Comparison of ENCODE assay signal across 39 cellular contexts in the genomic region with DNA sequence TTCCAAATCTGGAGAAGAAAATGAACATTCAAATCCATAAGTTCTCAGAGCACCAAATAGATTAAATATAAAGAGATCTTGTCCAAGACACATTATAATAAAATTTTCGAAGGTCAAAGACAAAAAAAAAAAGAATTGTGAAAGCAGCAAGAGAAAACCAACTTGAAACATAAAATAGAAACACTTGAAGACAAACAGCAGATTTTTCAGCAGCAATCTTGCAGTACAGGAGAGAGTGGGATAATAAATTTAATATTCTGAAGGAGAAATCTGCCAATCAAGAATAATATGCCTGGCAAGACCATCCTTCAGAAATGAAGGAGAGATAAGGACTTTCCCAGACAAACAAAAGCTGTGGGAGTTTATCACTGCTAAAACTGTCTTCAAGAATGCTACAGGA.
"Had no signal": no experiment of that assay in that cellular context is flagged by ENCODE, and none has a peak within 500 bp of the region (broad histone marks: within the 10 kb centered on the region; RNA-seq: fewer than 3 reads in every experiment).

No MANE protein-coding gene starts in this region.

- H3K9me3 ChIP-seq: adrenal gland had no signal

- H3K4me3 Mint-ChIP-seq: activated CD4-positive, alpha-beta memory T cell treated with anti-CD3 and anti-CD28 coated beads for 36 hours; activated CD4-positive, alpha-beta T cell treated with anti-CD3 and anti-CD28 coated beads, Interleukin-2, amount 10 ng/mL, durations not matched to agents 24 days and 14 days; activated CD8-positive, alpha-beta T cell treated with anti-CD3 and anti-CD28 coated beads for 36 hours; activated naive CD4-positive, alpha-beta T cell treated with anti-CD3 and anti-CD28 coated beads for 36 hours; activated naive CD8-positive, alpha-beta T cell treated with anti-CD3 and anti-CD28 coated beads for 36 hours; activated T-cell treated with anti-CD3 and anti-CD28 coated beads, Interleukin-2, amount 50 U/mL, for 4 hours; activated T-cell treated with anti-CD3 and anti-CD28 coated beads, Interleukin-2, amount 50 U/mL, for 72 hours; activated T-helper 1 cell treated with anti-CD3 and anti-CD28 coated beads, Interleukin-12 subunit alpha, Interleukin-12 subunit beta, Interleukin-2, Interleukin-4 antibody, amounts not matched to agents 30 ng/mL and 10 ng/mL and 1 ng/mL, durations not matched to agents 14 hours and 24 hours and 36 hours; activated T-helper 17 cell treated with anti-CD3 and anti-CD28 coated beads, Interleukin-2, amount 50 U/mL, for 72 hours; brain; central memory CD8-positive, alpha-beta T cell; T-helper 1 cell treated with Interleukin-12 subunit alpha and Interleukin-12 subunit beta and Interleukin-4 antibody, amounts not matched to agents 30 μg/mL and 1 μg/mL, for 36 hours; T-helper 2 cell treated with Interferon-gamma antibody and Interleukin-4, amounts not matched to agents 5 μg/mL and 100 μg/mL, for 36 hours had no signal

- H3K4me1 Mint-ChIP-seq: activated CD4-positive, alpha-beta T cell treated with anti-CD3 and anti-CD28 coated beads, Interleukin-2, amount 10 ng/mL, durations not matched to agents 24 days and 14 days; activated naive CD8-positive, alpha-beta T cell treated with anti-CD3 and anti-CD28 coated beads for 36 hours; activated T-helper 17 cell treated with anti-CD3 and anti-CD28 coated beads, Interleukin-2, amount 50 U/mL, for 72 hours; brain; central memory CD8-positive, alpha-beta T cell had no signal

- H3K36me3 ChIP-seq: adrenal gland, ascending aorta, cardiac muscle cell had no signal

- DNase-seq: activated CD4-positive, alpha-beta memory T cell treated with anti-CD3 and anti-CD28 coated beads for 36 hours; activated CD4-positive, alpha-beta T cell treated with anti-CD3 and anti-CD28 coated beads for 1 hour; activated CD4-positive, alpha-beta T cell treated with anti-CD3 and anti-CD28 coated beads for 4 hours; activated CD4-positive, alpha-beta T cell treated with anti-CD3 and anti-CD28 coated beads, Interleukin-2, amount 10 ng/mL, durations not matched to agents 24 days and 14 days; activated CD4-positive, alpha-beta T cell treated with anti-CD3 and anti-CD28 coated beads, Interleukin-2, amount 50 U/mL, for 1 hour; activated CD4-positive, alpha-beta T cell treated with anti-CD3 and anti-CD28 coated beads, Interleukin-2, amount 50 U/mL, for 4 hours; activated CD4-positive, CD25-positive, alpha-beta regulatory T cell; activated CD8-positive, alpha-beta memory T cell treated with anti-CD3 and anti-CD28 coated beads, Interleukin-2, amount 50 U/mL, for 4 hours; activated CD8-positive, alpha-beta T cell treated with anti-CD3 and anti-CD28 coated beads for 36 hours; activated effector memory CD4-positive, alpha-beta T cell treated with anti-CD3 and anti-CD28 coated beads, Interleukin-2, amount 50 U/mL, for 16 hours; activated gamma-delta T cell treated with Interleukin-2 at 50 U/mL for 16 hours; activated naive CD4-positive, alpha-beta T cell; activated naive CD4-positive, alpha-beta T cell treated with anti-CD3 and anti-CD28 coated beads for 36 hours; activated naive CD4-positive, alpha-beta T cell treated with anti-CD3 and anti-CD28 coated beads, Interleukin-2, amount 50 U/mL, for 16 hours; activated naive CD8-positive, alpha-beta T cell treated with anti-CD3 and anti-CD28 coated beads for 36 hours; activated T-cell treated with anti-CD3 and anti-CD28 coated beads for 4 hours; activated T-cell treated with anti-CD3 and anti-CD28 coated beads, Interleukin-2, amount 50 U/mL, for 1 hour; activated T-cell treated with anti-CD3 and anti-CD28 coated beads, Interleukin-2, amount 50 U/mL, for 4 hours; activated T-cell treated with anti-CD3 and anti-CD28 coated beads, Interleukin-2, amount 50 U/mL, for 72 hours; adrenal gland; amygdala; anterior cingulate cortex; caudate nucleus; cerebellar nuclear complex; T-helper 1 cell; T-helper 2 cell; T-helper 9 cell had no signal

- H3K27ac ChIP-seq: adrenal gland, ascending aorta, cardiac muscle cell, VCaP had no signal

- FAIRE-seq: bronchial epithelial cell, TTC549 had no signal

- H3K27me3 ChIP-seq: adrenal gland, ascending aorta, cardiac muscle cell had no signal

- H3K36me3 Mint-ChIP-seq: activated CD4-positive, alpha-beta memory T cell treated with anti-CD3 and anti-CD28 coated beads for 36 hours; activated naive CD8-positive, alpha-beta T cell treated with anti-CD3 and anti-CD28 coated beads for 36 hours; brain had no signal

- H3K9me3 Mint-ChIP-seq: activated CD4-positive, alpha-beta T cell treated with anti-CD3 and anti-CD28 coated beads, Interleukin-2, amount 10 ng/mL, durations not matched to agents 24 days and 14 days had no signal

- H3K4me1 ChIP-seq: adrenal gland, ascending aorta had no signal

- H3K4me3 ChIP-seq: adrenal gland, ascending aorta, cardiac muscle cell had no signal

- H3K27me3 Mint-ChIP-seq: activated CD4-positive, alpha-beta memory T cell treated with anti-CD3 and anti-CD28 coated beads for 36 hours; activated CD4-positive, alpha-beta T cell treated with anti-CD3 and anti-CD28 coated beads, Interleukin-2, amount 10 ng/mL, durations not matched to agents 24 days and 14 days; activated CD8-positive, alpha-beta T cell treated with anti-CD3 and anti-CD28 coated beads for 36 hours; central memory CD8-positive, alpha-beta T cell had no signal

- H3K27ac Mint-ChIP-seq: activated CD4-positive, alpha-beta memory T cell treated with anti-CD3 and anti-CD28 coated beads for 36 hours; activated CD4-positive, alpha-beta T cell treated with anti-CD3 and anti-CD28 coated beads, Interleukin-2, amount 10 ng/mL, durations not matched to agents 24 days and 14 days; activated CD8-positive, alpha-beta T cell treated with anti-CD3 and anti-CD28 coated beads for 36 hours; activated naive CD4-positive, alpha-beta T cell treated with anti-CD3 and anti-CD28 coated beads for 36 hours; activated naive CD4-positive, alpha-beta T cell treated with anti-CD3 and anti-CD28 coated beads, Interleukin-2, amount 50 U/mL, for 72 hours; activated naive CD8-positive, alpha-beta T cell treated with anti-CD3 and anti-CD28 coated beads for 36 hours; activated T-cell treated with anti-CD3 and anti-CD28 coated beads, Interleukin-2, amount 50 U/mL, for 72 hours; activated T-helper 1 cell treated with anti-CD3 and anti-CD28 coated beads, Interleukin-12 subunit alpha, Interleukin-12 subunit beta, Interleukin-2, Interleukin-4 antibody, amounts not matched to agents 30 ng/mL and 10 ng/mL and 1 ng/mL, durations not matched to agents 14 hours and 24 hours and 36 hours; activated T-helper 17 cell treated with anti-CD3 and anti-CD28 coated beads, Interleukin-2, amount 50 U/mL, for 72 hours; brain; T-helper 1 cell treated with Interleukin-12 subunit alpha and Interleukin-12 subunit beta and Interleukin-4 antibody, amounts not matched to agents 30 μg/mL and 1 μg/mL, for 36 hours; T-helper 2 cell treated with Interferon-gamma antibody and Interleukin-4, amounts not matched to agents 5 μg/mL and 100 μg/mL, for 36 hours had no signal
